In genomic region chr14:75126679-75127473, GRCh38 we compare ENCODE assay signal across 8 cellular contexts. TPM values are rescaled to one million over a fixed set of nuclear protein-coding genes. Genes with fewer than 3 reads are reported as not detected.
DNase-seq lines count a peak whose midpoint lies in the region; ATAC-seq, FAIRE-seq and TF ChIP-seq lines count a peak whose summit lies in the region.

TSS of gene NEK9 (minus strand) at chr14:75127048. CDS start at chr14:75126921, 127 bp downstream.

- H3K9me3 Mint-ChIP-seq in immature natural killer cell, result no peaks in the 10 kb centered on the region

- H3K4me2 ChIP-seq in A549, result peak within 1 kb of the TSS; percentile 91
- H3K4me2 ChIP-seq in mammary epithelial cell (ENCODE audit: insufficient read depth, low read depth, low read length), result peak within 1 kb of the TSS; percentile 89

- peaks cover 6 to 8% (median 7%) of the 10 kb centered on the region in 3 donors for H3K27me3 Mint-ChIP-seq in immature natural killer cell (ENCODE audit: low read depth in 3 of 3)

- in situ Hi-C loops in mammary epithelial cell (cut with MboI; ENCODE audit: low sequenced_read_pairs in 2 of 2), result loop anchor here (10.0 to 25.0 kb wide), 2 partner anchors 368 to 535 kb away; partner anchors contain the start of genes ERG28 (in 1 of the 2) and TTLL5 (in 1 of the 2)

- H3K27ac ChIP-seq in A549 (peak within 1 kb of the TSS; percentile 93 to 95), mammary epithelial cell (ENCODE audit: insufficient read depth, low read depth, low read length) (peak within 1 kb of the TSS; percentile 85), spleen (peak within 1 kb of the TSS; percentile 94 to 99 (median 98))

- dilution Hi-C loops in mammary epithelial cell (cut with HindIII; ENCODE audit: low sequenced_read_pairs), result loop anchor here (5.0 to 25.0 kb wide), 3 partner anchors 175 to 435 kb away; no protein-coding TSS in a partner anchor

- H3K9me3 ChIP-seq in A549, result no peaks in the 10 kb centered on the region
- no peaks in the 10 kb centered on the region for H3K9me3 ChIP-seq in mammary epithelial cell (replicated peaks; ENCODE audit: insufficient read depth, low read length)
- H3K9me3 ChIP-seq in spleen, result no peaks in the 10 kb centered on the region

- peak within 1 kb of the TSS; percentile 83 for H3K4me3 ChIP-seq in A549
- H3K4me3 ChIP-seq in WI38 (ENCODE audit: low read depth, low read length), result peak within 1 kb of the TSS; percentile 62
- peak within 1 kb of the TSS; percentile 69 to 80 (median 75) for H3K4me3 ChIP-seq in mammary epithelial cell (replicated peaks in 1 of 3; ENCODE audit: insufficient read depth in 1 of 3, low read depth in 2 of 3, low read length in 3 of 3)
- H3K4me3 ChIP-seq in spleen, result peak within 1 kb of the TSS; percentile 59 to 81 (median 74)

- TF ChIP-seq CTCF in A549 (IDR thresholded peaks at IDR 0.05), result no peak
- TF ChIP-seq CTCF in WI38 (IDR thresholded peaks at IDR 0.05; ENCODE audit: low read depth, low read length), result no peak
- no peak for TF ChIP-seq CTCF in mammary epithelial cell (conservative IDR thresholded peaks at IDR 0.05 in 1 of 2, IDR thresholded peaks at IDR 0.05 in 1 of 2; ENCODE audit: extremely low read depth in 1 of 2, insufficient read depth in 1 of 2, low read depth in 1 of 2, low read length in 2 of 2)
- TF ChIP-seq CTCF in spleen (IDR thresholded peaks at IDR 0.05 in 8 of 11, conservative IDR thresholded peaks at IDR 0.05 in 3 of 11), result peak in 6 of 11 experiments; percentile 5 to 28 (median 14)

- BruUV-seq in mammary epithelial cell (replicated peaks; lab: Mats Ljungman, UMichigan), result TSS peak; percentile 59

- CTCF ChIA-PET in A549 (lab: Yijun Ruan, JAX), result interaction anchor here (0.7 to 10.0 kb wide), 6 partner anchors 11 to 363 kb away, joined by 3 to 250 read pairs (median 4); no protein-coding TSS in a partner anchor
- CTCF ChIA-PET in mammary epithelial cell (lab: Charles Lee; ENCODE audit: low non-redundant PET), result interaction anchor here (0.5 to 0.6 kb wide), 3 partner anchors 179 to 832 kb away, joined by 3 to 5 read pairs (median 4); no protein-coding TSS in a partner anchor

- WGBS in A549 (ENCODE audit: missing lambda C conversion rate), result 2% methylated on average over 33 of the region's 76 CpGs
- WGBS in mammary epithelial cell (ENCODE audit: low coverage, missing lambda C conversion rate), result 3% methylated on average over 19 of the region's 76 CpGs
- WGBS in spleen, 5 donors, result 0 to 3% (median 0%) methylated on average over 19 to 76 of the region's 76 CpGs

- H3K79me2 ChIP-seq in mammary epithelial cell (ENCODE audit: insufficient read depth, low read length), result peaks cover 39% of the 10 kb centered on the region

- no peak for TF ChIP-seq EP300 in A549 (IDR thresholded peaks at IDR 0.05)

- H3K36me3 Mint-ChIP-seq in immature natural killer cell, result peaks cover 0 to 4% (median 2%) of the 10 kb centered on the region in 3 donors

- peak; percentile 79 for TF ChIP-seq POLR2A in A549 (IDR thresholded peaks at IDR 0.05; ENCODE audit: low read length)
- peak in 2 of 3 donors; percentile 42 to 58 for TF ChIP-seq POLR2A in spleen (IDR thresholded peaks at IDR 0.05)

- H3K36me3 ChIP-seq in mammary epithelial cell (ENCODE audit: insufficient read depth, low read length) (peaks cover 2% of the 10 kb centered on the region), spleen (peaks cover 0 to 25% (median 6%) of the 10 kb centered on the region in 6 donors)

- H3K9ac ChIP-seq in mammary epithelial cell (ENCODE audit: insufficient read depth, low read length), result peak within 1 kb of the TSS; percentile 81

- ATAC-seq in A549 (peak; percentile 95 to 98), GM18868 (IDR thresholded peaks at IDR 0.05; ENCODE audit: unreplicated experiment) (peak; percentile 91), HG03108 (IDR thresholded peaks at IDR 0.05; ENCODE audit: unreplicated experiment) (peak; percentile 70)

- H4K20me1 ChIP-seq in mammary epithelial cell (ENCODE audit: insufficient read depth, low read length), result no peaks in the 10 kb centered on the region

- POLR2A ChIA-PET in A549 (lab: Yijun Ruan, JAX), result interaction anchor here (0.9 to 2.2 kb wide), 8 partner anchors 12 to 194 kb away, joined by 3 to 19 read pairs (median 4); no protein-coding TSS in a partner anchor

- FAIRE-seq in A549 (lab: Jason Lieb, UNC), result no peak

- no peak for TF ChIP-seq RAD21 in A549 (conservative IDR thresholded peaks at IDR 0.05 in 1 of 2, IDR thresholded peaks at IDR 0.05 in 1 of 2)

- peak within 1 kb of the TSS; percentile 93 for H2AFZ ChIP-seq in mammary epithelial cell (ENCODE audit: low read depth, low read length)

- H3K27me3 ChIP-seq in mammary epithelial cell (ENCODE audit: insufficient read depth, low read length) (no peaks in the 10 kb centered on the region), spleen (replicated peaks in 1 of 7) (no peaks in the 10 kb centered on the region)

- H3K4me3 Mint-ChIP-seq in immature natural killer cell, result peak within 1 kb of the TSS; percentile 96 to 98 (median 96)

- H3K4me1 ChIP-seq in A549 (peaks cover 35% of the 10 kb centered on the region), mammary epithelial cell (ENCODE audit: insufficient read depth, low read length) (peaks cover 37% of the 10 kb centered on the region), spleen (peaks cover 29 to 73% (median 49%) of the 10 kb centered on the region in 6 donors)

- DNase-seq in A549 (ENCODE audit: low read depth in 1 of 2, low spot score in 1 of 2) (peak; percentile 91 to 92), NCI-H2196 treated with DMSO at 0.1 percent for 48 hours (lab: John Stamatoyannopoulos, UW; ENCODE audit: unreplicated experiment) (peak; percentile 83), mammary epithelial cell (peak; percentile 84), immature natural killer cell (peak; percentile 88 to 92 (median 91)), spleen (peak; percentile 97)

- H3K27ac Mint-ChIP-seq in immature natural killer cell, result peak within 1 kb of the TSS; percentile 97 to 99 (median 99)

- peaks cover 38 to 49% of the 10 kb centered on the region in 2 donors for H3K4me1 Mint-ChIP-seq in immature natural killer cell

- intact Hi-C loops in mammary epithelial cell (cut with micrococcal nuclease), result no loop called here
- intact Hi-C loops in spleen (cut with DNase I; ENCODE audit: low total_unique reads), result no loop called here

TF ChIP-seq in A549, 52 proteins besides CTCF, POLR2A, EP300 and RAD21 (continues in another document):
- peak; percentile 87 to 96; a peak in 4 of 5 replicates for TF ChIP-seq JUN (IDR thresholded peaks at IDR 0.05)
- no peak for TF ChIP-seq CBX2 (IDR thresholded peaks at IDR 0.05; ENCODE audit: borderline replicate concordance, low read depth)
- peak; percentile 41; the same call in 1 of the 2 replicates for TF ChIP-seq FOSB (CRISPR knock-in tag; IDR thresholded peaks at IDR 0.05)
- peak; percentile 87 for TF ChIP-seq MAX (IDR thresholded peaks at IDR 0.05)
- peak; percentile 75; the same call in 1 of the 2 replicates for TF ChIP-seq HOXA7 (CRISPR knock-in tag; IDR thresholded peaks at IDR 0.05)
- TF ChIP-seq TFCP2L1 (CRISPR knock-in tag; IDR thresholded peaks at IDR 0.05), result 0 out of 2 replicates have a peak, but pooled peaks have one; percentile 24
- peak; percentile 72 for TF ChIP-seq HOXB5 (CRISPR knock-in tag; IDR thresholded peaks at IDR 0.05)
- no peak for TF ChIP-seq ATOH8 (CRISPR knock-in tag; IDR thresholded peaks at IDR 0.05; ENCODE audit: low read depth)
- TF ChIP-seq GATA3 (IDR thresholded peaks at IDR 0.05; ENCODE audit: borderline replicate concordance), result 0 out of 2 replicates have a peak, but pooled peaks have one; percentile 17
- no peak for TF ChIP-seq EHMT2 (IDR thresholded peaks at IDR 0.05; ENCODE audit: low read depth)
- no peak for TF ChIP-seq JUNB (IDR thresholded peaks at IDR 0.05)
- TF ChIP-seq PBX3 (IDR thresholded peaks at IDR 0.05), result peak; percentile 59; the same call in 1 of the 2 replicates
- peak; percentile 53; the same call in 1 of the 2 replicates for TF ChIP-seq EHF (CRISPR knock-in tag; IDR thresholded peaks at IDR 0.05)
- peak; percentile 74; the same call in 1 of the 2 replicates for TF ChIP-seq TP53 (CRISPR knock-in tag; IDR thresholded peaks at IDR 0.05)
- TF ChIP-seq RCOR1 (IDR thresholded peaks at IDR 0.05; ENCODE audit: low read depth, low read length), result 0 out of 2 replicates have a peak, but pooled peaks have one; percentile 4
- no peak for TF ChIP-seq SMC3 (IDR thresholded peaks at IDR 0.05)

RNA-seq across cellular contexts. Expression of gene NEK9, which starts in this region (rescaled TPM):
- 75.9 and 79.7 TPM in 2 replicates for polyA plus RNA-seq in A549 (2011; rRNA removed)
- polyA plus RNA-seq in A549 (2012; cell fraction: cytosol; rRNA removed), result 27.0 and 31.8 TPM in 2 replicates
- polyA plus RNA-seq in A549 (2012; cell fraction: nucleus; rRNA removed), result 37.6 and 48.7 TPM in 2 replicates
- 44.3 to 51.1 TPM (median 49.4 TPM) in 3 replicates for polyA plus RNA-seq in A549 (2017; fragmentation: RNase III; extraction: RNeasy Plus Mini Kit Qiagen cat#74134 plus additional on column Dnase treatment)
- 46.4 and 53.1 TPM in 2 replicates for polyA minus RNA-seq in A549 (2011; rRNA and poly(A)+ RNA removed)
- total RNA-seq in mammary epithelial cell, result 10 to 100 TPM; 31.7 to 58.0 TPM
- polyA plus RNA-seq in mammary epithelial cell, result 17.7 TPM
- 54.9 TPM for polyA minus RNA-seq in mammary epithelial cell
- 10 to 100 TPM; 10.4 to 15.2 (median 12.4) TPM for polyA plus RNA-seq in immature natural killer cell
- 100 to 1,000 TPM in 1 of 7 donors, 10 to 100 TPM in 6; 68.5 to 102 (median 86.5) TPM for total RNA-seq in spleen
- polyA plus RNA-seq in spleen, result 10 to 100 TPM; 31.7 to 38.8 (median 33.0) TPM

Comparison
In these comparisons a context has a peak if more than half of its experiments do, and no peak if none do; other contexts are left out.
1. Peak in every context shown above with its lines: DNase-seq, ATAC-seq, H3K4me3 ChIP-seq and H3K27ac ChIP-seq.
2. CTCF ChIP-seq: peak in spleen (6 of 11); none in A549 (single experiment), WI38 (single experiment) and mammary epithelial cell (0 of 2).